ENCODE assay signal across 12 cellular contexts in genomic region chr12:57027011-57027804, GRCh38. TPM values are rescaled to one million over a fixed set of nuclear protein-coding genes. Genes with fewer than 3 reads are reported as not detected.
DNase-seq lines count a peak whose midpoint lies in the region; ATAC-seq and TF ChIP-seq lines count a peak whose summit lies in the region.
"Had no signal": no experiment of that assay in that cellular context is flagged by ENCODE, and none has a peak within 500 bp of the region (broad histone marks: within the 10 kb centered on the region; RNA-seq: fewer than 3 reads in every experiment).

No MANE protein-coding gene starts in this region.

- ATAC-seq in HG02623 (IDR thresholded peaks at IDR 0.05; ENCODE audit: unreplicated experiment) (no peak), GM21515 (IDR thresholded peaks at IDR 0.05; ENCODE audit: unreplicated experiment) (no peak)

- no peak overlapping the region for H3K4me3 Mint-ChIP-seq in endothelial cell (ENCODE audit: unreplicated experiment)
- H3K4me3 Mint-ChIP-seq: IgD-negative memory B cell had no signal

- TF ChIP-seq CTCF in endothelial cell (IDR thresholded peaks at IDR 0.05; ENCODE audit: unreplicated experiment) (no peak), osteoblast (IDR thresholded peaks at IDR 0.05; ENCODE audit: extremely low read depth, low read depth, low read length) (no peak), right atrium auricular region (IDR thresholded peaks at IDR 0.05) (no peak)

- peak overlapping the region; percentile 10 for H3K27ac Mint-ChIP-seq in endothelial cell (ENCODE audit: unreplicated experiment)

- H4K20me1 ChIP-seq in osteoblast (ENCODE audit: insufficient read depth, low read length), result no peaks in the 10 kb centered on the region

- H3K9me3 Mint-ChIP-seq in endothelial cell (ENCODE audit: unreplicated experiment), result no peaks in the 10 kb centered on the region
- H3K9me3 Mint-ChIP-seq: IgD-negative memory B cell had no signal

- H3K27ac ChIP-seq in osteoblast (ENCODE audit: low read depth, low read length) (no peak overlapping the region), right atrium auricular region (no peak overlapping the region)

- H3K4me3 ChIP-seq in osteoblast (ENCODE audit: insufficient read depth, low read length), result no peak overlapping the region
- H3K4me3 ChIP-seq in right atrium auricular region, result no peak overlapping the region

- H3K36me3 ChIP-seq in osteoblast (ENCODE audit: insufficient read depth, low read length) (no peaks in the 10 kb centered on the region), right atrium auricular region (no peaks in the 10 kb centered on the region)

- no peaks in the 10 kb centered on the region for H3K4me1 ChIP-seq in osteoblast (ENCODE audit: insufficient read depth, low read length)
- H3K4me1 ChIP-seq in right atrium auricular region, result peaks cover 0 to 6% of the 10 kb centered on the region in 2 donors

- peak; percentile 31 for DNase-seq in stimulated activated CD4-positive, alpha-beta T cell treated with anti-CD3 and anti-CD28 coated beads, Interleukin-15, amount 100 ng/mL, for 24 hours
- DNase-seq in stimulated activated CD4-positive, alpha-beta T cell treated with anti-CD3 and anti-CD28 coated beads, Interleukin-2, amount 100 ng/mL, for 48 hours, result no peak
- DNase-seq in SK-N-DZ (ENCODE audit: low spot score), result peak; percentile 84
- no peak for DNase-seq in endothelial cell (ENCODE audit: low spot score)
- no peak for DNase-seq in osteoblast (ENCODE audit: insufficient read length, low spot score, missing footprints)
- DNase-seq in right atrium auricular region (ENCODE audit: low spot score), result no peak
- DNase-seq: anterior cingulate cortex, NCI-H1417 treated with DMSO at 0.1 percent for 48 hours had no signal

- H3K9me3 ChIP-seq in osteoblast (ENCODE audit: low read depth, low read length) (no peaks in the 10 kb centered on the region), right atrium auricular region (no peaks in the 10 kb centered on the region)

- H3K27me3 ChIP-seq in osteoblast (ENCODE audit: insufficient read depth, low read length), result peaks cover 25% of the 10 kb centered on the region
- no peaks in the 10 kb centered on the region for H3K27me3 ChIP-seq in right atrium auricular region

- no peaks in the 10 kb centered on the region for H3K79me2 ChIP-seq in osteoblast (ENCODE audit: insufficient read depth, low read length)

- H3K4me2 ChIP-seq in osteoblast (ENCODE audit: insufficient read depth, low read length), result no peak overlapping the region

- H3K27me3 Mint-ChIP-seq in endothelial cell (ENCODE audit: unreplicated experiment), result peaks cover 8% of the 10 kb centered on the region
- H3K27me3 Mint-ChIP-seq: IgD-negative memory B cell had no signal

- H3K36me3 Mint-ChIP-seq in endothelial cell (ENCODE audit: low read depth, unreplicated experiment), result no peaks in the 10 kb centered on the region
- H3K36me3 Mint-ChIP-seq: IgD-negative memory B cell had no signal

- no peak overlapping the region for H2AFZ ChIP-seq in osteoblast (ENCODE audit: low read length)

- peaks cover 36% of the 10 kb centered on the region for H3K4me1 Mint-ChIP-seq in endothelial cell (ENCODE audit: unreplicated experiment)

RNA-seq across cellular contexts. Expression of gene TAC3, which starts 10.9 kb away (rescaled TPM):
- polyA plus RNA-seq in SK-N-DZ (2014; cell fraction: cytosol; rRNA removed), result 22.2 and 24.3 TPM in 2 replicates
- polyA plus RNA-seq in SK-N-DZ (2014; cell fraction: nucleus; rRNA removed), result 7.5 and 10.3 TPM in 2 replicates
- total RNA-seq in endothelial cell (ENCODE audit: unreplicated experiment) (18.0 TPM), osteoblast (not detected in 2 replicates), right atrium auricular region (not detected)
- polyA plus RNA-seq: IgD-negative memory B cell, keratinocyte had no signal

RNA-seq across cellular contexts. Expression of gene ZBTB39, which starts 20.9 kb away (rescaled TPM):
- 13.9 and 19.2 TPM in 2 replicates for polyA plus RNA-seq in SK-N-DZ (2014; cell fraction: cytosol; rRNA removed)
- polyA plus RNA-seq in SK-N-DZ (2014; cell fraction: nucleus; rRNA removed), result 11.6 and 15.3 TPM in 2 replicates
- total RNA-seq in endothelial cell (ENCODE audit: unreplicated experiment), result 23.9 TPM
- 4.4 and 4.7 TPM in 2 replicates for total RNA-seq in osteoblast
- total RNA-seq in right atrium auricular region, result 1 to 10 TPM; 3.0 to 5.9 TPM

RNA-seq across cellular contexts. Expression of gene MYO1A, which starts 22.7 kb away (rescaled TPM):
- polyA plus RNA-seq in SK-N-DZ (2014; cell fraction: cytosol; rRNA removed), result not detected in 2 replicates
- polyA plus RNA-seq in SK-N-DZ (2014; cell fraction: nucleus; rRNA removed), result 0.22 TPM in 1 of 2 replicates, not detected in the other
- total RNA-seq in endothelial cell (ENCODE audit: unreplicated experiment), result 0.36 TPM
- total RNA-seq in osteoblast, result under 0.01 TPM in 1 of 2 replicates, not detected in the other
- total RNA-seq in right atrium auricular region, result under 1 TPM in 1 of 2 donors, not detected in 1; 0.08 TPM
- polyA plus RNA-seq: IgD-negative memory B cell had no signal

RNA-seq across cellular contexts. Expression of gene NEMP1, which starts 51.4 kb away (rescaled TPM):
- 48.5 and 61.1 TPM in 2 replicates for polyA plus RNA-seq in SK-N-DZ (2014; cell fraction: cytosol; rRNA removed)
- polyA plus RNA-seq in SK-N-DZ (2014; cell fraction: nucleus; rRNA removed), result 58.2 and 72.1 TPM in 2 replicates
- total RNA-seq in endothelial cell (ENCODE audit: unreplicated experiment) (17.6 TPM), osteoblast (6.5 and 7.7 TPM in 2 replicates), right atrium auricular region (1 to 10 TPM; 1.9 to 2.2 TPM)

Comparison
In these comparisons a context has a peak if more than half of its experiments do, and no peak if none do; other contexts are left out.
1. DNase-seq: peak in stimulated activated CD4-positive, alpha-beta T cell treated with anti-CD3 and anti-CD28 coated beads, Interleukin-15, amount 100 ng/mL, for 24 hours (single experiment) and SK-N-DZ (single experiment); none in stimulated activated CD4-positive, alpha-beta T cell treated with anti-CD3 and anti-CD28 coated beads, Interleukin-2, amount 100 ng/mL, for 48 hours (0 of 2), endothelial cell (single experiment), osteoblast (single experiment) and right atrium auricular region (single experiment).
2. RNA of gene TAC3, which starts 10.9 kb away (total RNA-seq): 18.0 TPM in endothelial cell (single experiment); not detected in osteoblast and not detected in right atrium auricular region; every median in the first group is over 10 times any median in the second.